Comparison of ENCODE assay signal across 8 cellular contexts in genomic region chr2:201194097-201194496, GRCh38.
DNase-seq lines count a peak whose midpoint lies in the region; ATAC-seq, FAIRE-seq and TF ChIP-seq lines count a peak whose summit lies in the region.

No MANE protein-coding gene starts in this region.

- peak; percentile 53 for DNase-seq in GM06990 (ENCODE audit: extremely low read depth, insufficient read length)
- no peak for DNase-seq in NCI-H524 treated with DMSO at 0.1 percent for 48 hours (lab: John Stamatoyannopoulos, UW)
- DNase-seq in stimulated activated CD4-positive, alpha-beta T cell treated with anti-CD3 and anti-CD28 coated beads, Interleukin-2, amount 100 ng/mL, for 24 hours, result no peak
- no peak for DNase-seq in NCI-H748 (lab: John Stamatoyannopoulos, UW; ENCODE audit: unreplicated experiment)
- DNase-seq in retina, result no peak

- H3K27me3 ChIP-seq in GM06990 (replicated peaks; ENCODE audit: control insufficient read depth, insufficient read depth, low read length), result no peaks in the 10 kb centered on the region

- FAIRE-seq in colon (lab: Jason Lieb, UNC), result peak; percentile 91

- TF ChIP-seq CTCF in GM06990 (IDR thresholded peaks at IDR 0.05; ENCODE audit: insufficient read depth, low read length, poor library complexity, severe bottlenecking), result no peak

- H3K4me3 ChIP-seq in GM06990 (replicated peaks; ENCODE audit: low read depth, low read length), result no peak overlapping the region

- H3K36me3 ChIP-seq in GM06990 (ENCODE audit: control insufficient read depth, insufficient read depth, low read length), result no peaks in the 10 kb centered on the region

- peak; percentile 89 for ATAC-seq in GM19463 (IDR thresholded peaks at IDR 0.05; ENCODE audit: unreplicated experiment)
- ATAC-seq in HG03354 (IDR thresholded peaks at IDR 0.05; ENCODE audit: poor library complexity, severe bottlenecking, unreplicated experiment), result peak; percentile 97
